Comparison of ENCODE assay signal across 20 cellular contexts in the genomic region with DNA sequence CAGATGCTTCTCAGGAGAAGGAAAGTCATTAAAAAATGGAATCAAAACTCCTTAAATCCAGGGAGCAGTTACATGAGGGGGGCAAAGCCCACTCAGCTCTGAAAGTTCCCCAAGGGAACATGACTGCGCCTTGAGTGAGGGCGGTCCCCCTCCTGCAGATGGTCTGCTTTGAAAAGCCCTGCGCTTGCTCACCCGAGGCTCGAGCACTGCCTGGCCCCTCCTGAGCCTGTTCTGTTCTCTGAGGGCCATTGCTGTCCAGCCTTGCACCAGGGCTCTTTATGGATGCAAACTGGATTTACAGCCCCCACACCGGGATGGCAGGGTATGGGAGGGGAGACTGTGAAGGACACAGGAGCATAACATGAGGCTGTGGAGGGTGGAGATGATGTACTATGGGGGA. TPM values are rescaled to one million over a fixed set of nuclear protein-coding genes. Genes with fewer than 3 reads are reported as not detected.
DNase-seq lines count a peak whose midpoint lies in the region; ATAC-seq, FAIRE-seq and TF ChIP-seq lines count a peak whose summit lies in the region.
"Had no signal": no experiment of that assay in that cellular context is flagged by ENCODE, and none has a peak within 500 bp of the region (broad histone marks: within the 10 kb centered on the region; RNA-seq: fewer than 3 reads in every experiment).

No MANE protein-coding gene starts in this region.

- peak overlapping the region; percentile 77 to 97 (median 91); a peak in 20 of 22 replicates for H3K4me2 ChIP-seq in BLaER1 treated with 17β-estradiol and CSF1 and Interleukin-3, amounts not matched to agents 10 nM and 100 nM

- H3K36me3 Mint-ChIP-seq in activated CD4-positive, alpha-beta memory T cell treated with anti-CD3 and anti-CD28 coated beads, Interleukin-2, amount 10 ng/mL, durations not matched to agents 7 days and 5 days (ENCODE audit: low read depth), result peaks cover 25% of the 10 kb centered on the region
- H3K36me3 Mint-ChIP-seq: natural killer cell had no signal

- no peaks in the 10 kb centered on the region for H3K27me3 ChIP-seq in BLaER1 treated with 17β-estradiol and CSF1 and Interleukin-3, amounts not matched to agents 10 nM and 100 nM
- H3K27me3 ChIP-seq: vagina had no signal

- POLR2A ChIA-PET in activated CD4-positive, alpha-beta memory T cell treated with anti-CD3 and anti-CD28 coated beads, Interleukin-2, amount 10 ng/mL, durations not matched to agents 7 days and 5 days (lab: Charles Lee), result no interaction called here

- H3K27ac ChIP-seq in BLaER1 treated with 17β-estradiol and CSF1 and Interleukin-3, amounts not matched to agents 10 nM and 100 nM, result no peak overlapping the region
- H3K27ac ChIP-seq: coronary artery, parathyroid adenoma, vagina had no signal

- in situ Hi-C loops in G401 (cut with HindIII; ENCODE audit: low sequenced_read_pairs), result no loop called here

- no peaks in the 10 kb centered on the region for H3K27me3 Mint-ChIP-seq in activated CD4-positive, alpha-beta memory T cell treated with anti-CD3 and anti-CD28 coated beads, Interleukin-2, amount 10 ng/mL, durations not matched to agents 7 days and 5 days

- FAIRE-seq in GM12891 (lab: Jason Lieb, UNC), result peak; percentile 16
- FAIRE-seq: endothelial cell of umbilical vein, RCC 7860 had no signal

- H3K9ac ChIP-seq in BLaER1 treated with 17β-estradiol and CSF1 and Interleukin-3, amounts not matched to agents 10 nM and 100 nM, result no peak overlapping the region
- H3K9ac ChIP-seq: parathyroid adenoma had no signal

- H3K4me1 ChIP-seq in BLaER1 treated with 17β-estradiol and CSF1 and Interleukin-3, amounts not matched to agents 10 nM and 100 nM, result peaks cover 45 to 56% (median 53%) of the 10 kb centered on the region in 10 experiments

- H3K9me3 Mint-ChIP-seq in activated CD4-positive, alpha-beta memory T cell treated with anti-CD3 and anti-CD28 coated beads, Interleukin-2, amount 10 ng/mL, durations not matched to agents 7 days and 5 days, result no peaks in the 10 kb centered on the region
- H3K9me3 Mint-ChIP-seq: natural killer cell had no signal

- peaks cover 0 to 17% (median 10%) of the 10 kb centered on the region in 11 experiments; a peak in 13 of 22 replicates for H3K9me3 ChIP-seq in BLaER1 treated with 17β-estradiol and CSF1 and Interleukin-3, amounts not matched to agents 10 nM and 100 nM (replicated peaks in 1 of 11)
- H3K9me3 ChIP-seq: vagina had no signal

- no peak for ATAC-seq in left lobe of liver
- ATAC-seq in HG03521 (IDR thresholded peaks at IDR 0.05; ENCODE audit: unreplicated experiment), result no peak
- ATAC-seq: natural killer cell had no signal

- no peaks in the 10 kb centered on the region; a peak in 2 of 22 replicates for H4K20me1 ChIP-seq in BLaER1 treated with 17β-estradiol and CSF1 and Interleukin-3, amounts not matched to agents 10 nM and 100 nM

- H3K27ac Mint-ChIP-seq in activated CD4-positive, alpha-beta memory T cell treated with anti-CD3 and anti-CD28 coated beads, Interleukin-2, amount 10 ng/mL, durations not matched to agents 7 days and 5 days, result no peak overlapping the region
- H3K27ac Mint-ChIP-seq: natural killer cell had no signal

- CTCF ChIA-PET in activated CD4-positive, alpha-beta memory T cell treated with anti-CD3 and anti-CD28 coated beads, Interleukin-2, amount 10 ng/mL, durations not matched to agents 7 days and 5 days (lab: Charles Lee), result interaction anchor here (11.1 kb wide), 1 partner anchor 16 kb away, joined by 131 read pairs; no protein-coding TSS in a partner anchor

- H3K4me3 ChIP-seq in BLaER1 treated with 17β-estradiol and CSF1 and Interleukin-3, amounts not matched to agents 10 nM and 100 nM, result no peak overlapping the region
- H3K4me3 ChIP-seq: coronary artery, vagina had no signal

- peaks cover 28% of the 10 kb centered on the region for H3K4me1 Mint-ChIP-seq in activated CD4-positive, alpha-beta memory T cell treated with anti-CD3 and anti-CD28 coated beads, Interleukin-2, amount 10 ng/mL, durations not matched to agents 7 days and 5 days

- no peak for TF ChIP-seq POLR2A in GM12891 (IDR thresholded peaks at IDR 0.05; ENCODE audit: low read depth, low read length)

- no peak for DNase-seq in GM12891 (ENCODE audit: insufficient read length, low spot score)
- DNase-seq in activated CD4-positive, alpha-beta memory T cell treated with anti-CD3 and anti-CD28 coated beads, Interleukin-2, amount 10 ng/mL, durations not matched to agents 7 days and 5 days, result peak; percentile 11
- DNase-seq in left lobe of liver (ENCODE audit: low spot score), result peak; percentile 18
- DNase-seq in NCI-H446 (lab: John Stamatoyannopoulos, UW), result no peak
- DNase-seq in G401 (ENCODE audit: low spot score), result no peak
- DNase-seq: activated naive CD4-positive, alpha-beta T cell; GDM1; kidney glomerular epithelial cell; mesenchymal stem cell; natural killer cell; NCI-H1105; NCI-H774; stimulated activated CD4-positive, alpha-beta T cell treated with anti-CD3 and anti-CD28 coated beads, Interleukin-2, amount 100 ng/mL, for 24 hours had no signal

- H3K4me3 Mint-ChIP-seq in activated CD4-positive, alpha-beta memory T cell treated with anti-CD3 and anti-CD28 coated beads, Interleukin-2, amount 10 ng/mL, durations not matched to agents 7 days and 5 days, result no peak overlapping the region
- H3K4me3 Mint-ChIP-seq: natural killer cell had no signal

- no peaks in the 10 kb centered on the region for H3K36me3 ChIP-seq in BLaER1 treated with 17β-estradiol and CSF1 and Interleukin-3, amounts not matched to agents 10 nM and 100 nM
- H3K36me3 ChIP-seq: vagina had no signal

TF ChIP-seq in GM12891, 5 proteins besides CTCF, POLR2A, EP300 and RAD21:
- TF ChIP-seq POU2F2 (IDR thresholded peaks at IDR 0.05; ENCODE audit: low read depth, low read length), result no peak
- no peak for TF ChIP-seq PAX5 (IDR thresholded peaks at IDR 0.05; ENCODE audit: insufficient read depth, low read length, severe bottlenecking)
- no peak for TF ChIP-seq POLR2AphosphoS5 (IDR thresholded peaks at IDR 0.05; ENCODE audit: low read depth, low read length)
- no peak for TF ChIP-seq SPI1 (IDR thresholded peaks at IDR 0.05; ENCODE audit: low read depth, low read length)
- no peak for TF ChIP-seq TAF1 (IDR thresholded peaks at IDR 0.05; ENCODE audit: low read depth, low read length)

RNA-seq across cellular contexts. Expression of a gene that starts 37.8 kb away (rescaled TPM):
- 35.0 TPM for polyA plus RNA-seq in GM12891 (2012; ENCODE audit: low read depth, missing spikeins)
- 10 to 100 TPM; 43.2 to 45.5 TPM for total RNA-seq in activated CD4-positive, alpha-beta memory T cell treated with anti-CD3 and anti-CD28 coated beads, Interleukin-2, amount 10 ng/mL, durations not matched to agents 7 days and 5 days
- total RNA-seq in left lobe of liver, result 8.3 TPM
- total RNA-seq in G401 (2014; rRNA removed; shearing (Covaris generic)), result 11.5 and 11.8 TPM in 2 replicates

Comparison
In these comparisons a context has a peak if more than half of its experiments do, and no peak if none do; other contexts are left out.
1. DNase-seq: peak in activated CD4-positive, alpha-beta memory T cell treated with anti-CD3 and anti-CD28 coated beads, Interleukin-2, amount 10 ng/mL, durations not matched to agents 7 days and 5 days (single experiment) and left lobe of liver (single experiment); none in GM12891 (single experiment), NCI-H446 (0 of 2) and G401 (single experiment).